Comparison of ENCODE assay signal across 8 cellular contexts in genomic region chr9:34437006-34437925, GRCh38. TPM values are rescaled to one million over a fixed set of nuclear protein-coding genes. Genes with fewer than 3 reads are reported as not detected.
DNase-seq lines count a peak whose midpoint lies in the region; ATAC-seq and TF ChIP-seq lines count a peak whose summit lies in the region.

No MANE protein-coding gene starts in this region.

- no peaks in the 10 kb centered on the region for H3K27me3 ChIP-seq in stomach

- intact Hi-C loops in stomach (cut with DNase I; ENCODE audit: low total_unique reads) = loop anchor here (5.0 kb wide), 1 partner anchor 60 kb away; no protein-coding TSS in a partner anchor

- peaks cover 6% of the 10 kb centered on the region for H3K4me1 Mint-ChIP-seq in activated CD4-positive, alpha-beta memory T cell treated with anti-CD3 and anti-CD28 coated beads, Interleukin-2, amount 10 ng/mL, durations not matched to agents 7 days and 5 days
- peaks cover 31% of the 10 kb centered on the region for H3K4me1 Mint-ChIP-seq in endothelial cell (ENCODE audit: unreplicated experiment)

- TF ChIP-seq POLR2A in stomach (IDR thresholded peaks at IDR 0.05) = no peak

- CTCF ChIA-PET in activated CD4-positive, alpha-beta memory T cell treated with anti-CD3 and anti-CD28 coated beads, Interleukin-2, amount 10 ng/mL, durations not matched to agents 7 days and 5 days (lab: Charles Lee) = interaction anchor here (0.9 to 1.8 kb wide), 7 partner anchors 8 to 65 kb away, joined by 3 to 16 read pairs (median 4); no protein-coding TSS in a partner anchor

- TF ChIP-seq CTCF in endothelial cell (IDR thresholded peaks at IDR 0.05; ENCODE audit: unreplicated experiment) (peak; percentile 74), stomach (IDR thresholded peaks at IDR 0.05) (peak in 5 of 7 experiments; percentile 59 to 79 (median 71))

- H3K4me3 ChIP-seq in stomach = no peak overlapping the region

- WGBS in stomach, 5 donors = 66 to 73% (median 68%) methylated on average over 12 to 14 of the region's 14 CpGs

- H3K27ac Mint-ChIP-seq in activated CD4-positive, alpha-beta memory T cell treated with anti-CD3 and anti-CD28 coated beads, Interleukin-2, amount 10 ng/mL, durations not matched to agents 7 days and 5 days = no peak overlapping the region
- no peak overlapping the region for H3K27ac Mint-ChIP-seq in endothelial cell (ENCODE audit: unreplicated experiment)

- no peak overlapping the region for H3K4me3 Mint-ChIP-seq in activated CD4-positive, alpha-beta memory T cell treated with anti-CD3 and anti-CD28 coated beads, Interleukin-2, amount 10 ng/mL, durations not matched to agents 7 days and 5 days
- H3K4me3 Mint-ChIP-seq in endothelial cell (ENCODE audit: unreplicated experiment) = no peak overlapping the region

- peaks cover 0 to 13% (median 11%) of the 10 kb centered on the region in 4 donors for H3K36me3 ChIP-seq in stomach

- H3K4me1 ChIP-seq in stomach = peaks cover 0 to 13% (median 6%) of the 10 kb centered on the region in 4 donors

- no peaks in the 10 kb centered on the region for H3K9me3 Mint-ChIP-seq in activated CD4-positive, alpha-beta memory T cell treated with anti-CD3 and anti-CD28 coated beads, Interleukin-2, amount 10 ng/mL, durations not matched to agents 7 days and 5 days
- H3K9me3 Mint-ChIP-seq in endothelial cell (ENCODE audit: unreplicated experiment) = no peaks in the 10 kb centered on the region

- POLR2A ChIA-PET in activated CD4-positive, alpha-beta memory T cell treated with anti-CD3 and anti-CD28 coated beads, Interleukin-2, amount 10 ng/mL, durations not matched to agents 7 days and 5 days (lab: Charles Lee) = interaction anchor here (1.0 kb wide), 1 partner anchor 28 kb away, joined by 3 read pairs; no protein-coding TSS in a partner anchor

- H3K27ac ChIP-seq in stomach = no peak overlapping the region

- no peaks in the 10 kb centered on the region for H3K9me3 ChIP-seq in stomach

- peak; percentile 65 for ATAC-seq in HG03060 (IDR thresholded peaks at IDR 0.05; ENCODE audit: low read depth, unreplicated experiment)
- ATAC-seq in GM18873 (IDR thresholded peaks at IDR 0.05; ENCODE audit: low FRiP score, unreplicated experiment) = no peak

- H3K36me3 Mint-ChIP-seq in activated CD4-positive, alpha-beta memory T cell treated with anti-CD3 and anti-CD28 coated beads, Interleukin-2, amount 10 ng/mL, durations not matched to agents 7 days and 5 days (ENCODE audit: low read depth) = no peaks in the 10 kb centered on the region
- H3K36me3 Mint-ChIP-seq in endothelial cell (ENCODE audit: low read depth, unreplicated experiment) = peaks cover 15% of the 10 kb centered on the region

- TF ChIP-seq EP300 in stomach (IDR thresholded peaks at IDR 0.05) = no peak

- peak; percentile 53 for DNase-seq in DMS 273 treated with DMSO at 0.1 percent for 48 hours (lab: John Stamatoyannopoulos, UW)
- peak; percentile 78 for DNase-seq in NCI-H526 treated with DMSO at 0.1 percent for 48 hours (lab: John Stamatoyannopoulos, UW)
- DNase-seq in activated CD4-positive, alpha-beta memory T cell treated with anti-CD3 and anti-CD28 coated beads, Interleukin-2, amount 10 ng/mL, durations not matched to agents 7 days and 5 days = peak; percentile 65
- peak; percentile 56 for DNase-seq in endothelial cell (ENCODE audit: low spot score)
- DNase-seq in mucosa of gallbladder (ENCODE audit: low spot score) = peak; percentile 52
- peak; percentile 70 for DNase-seq in stomach

- no peaks in the 10 kb centered on the region for H3K27me3 Mint-ChIP-seq in activated CD4-positive, alpha-beta memory T cell treated with anti-CD3 and anti-CD28 coated beads, Interleukin-2, amount 10 ng/mL, durations not matched to agents 7 days and 5 days
- peaks cover 10% of the 10 kb centered on the region for H3K27me3 Mint-ChIP-seq in endothelial cell (ENCODE audit: unreplicated experiment)

RNA-seq across cellular contexts. Expression of gene FAM219A, which starts 21.1 kb away (rescaled TPM):
- total RNA-seq in activated CD4-positive, alpha-beta memory T cell treated with anti-CD3 and anti-CD28 coated beads, Interleukin-2, amount 10 ng/mL, durations not matched to agents 7 days and 5 days = 10 to 100 TPM; 12.3 to 13.2 TPM
- total RNA-seq in endothelial cell (ENCODE audit: unreplicated experiment) = 55.3 TPM
- total RNA-seq in mucosa of gallbladder = 24.0 TPM
- total RNA-seq in stomach = 10 to 100 TPM in 2 of 5 donors, 1 to 10 TPM in 3; 2.3 to 12.1 (median 8.7) TPM
- polyA plus RNA-seq in stomach = 10 to 100 TPM in 1 of 3 donors, 1 to 10 TPM in 2; 4.1 to 10.1 (median 5.1) TPM

RNA-seq across cellular contexts. Expression of gene DNAI1, which starts 21.3 kb away (rescaled TPM):
- not detected for total RNA-seq in activated CD4-positive, alpha-beta memory T cell treated with anti-CD3 and anti-CD28 coated beads, Interleukin-2, amount 10 ng/mL, durations not matched to agents 7 days and 5 days
- 0.74 TPM for total RNA-seq in endothelial cell (ENCODE audit: unreplicated experiment)
- 0.52 TPM for total RNA-seq in mucosa of gallbladder
- 1 to 10 TPM in 1 of 5 donors, not detected in 4; 1.0 TPM for total RNA-seq in stomach
- polyA plus RNA-seq in stomach = under 1 TPM in 1 of 3 donors, not detected in 2; 0.31 TPM
